In the genomic region with DNA sequence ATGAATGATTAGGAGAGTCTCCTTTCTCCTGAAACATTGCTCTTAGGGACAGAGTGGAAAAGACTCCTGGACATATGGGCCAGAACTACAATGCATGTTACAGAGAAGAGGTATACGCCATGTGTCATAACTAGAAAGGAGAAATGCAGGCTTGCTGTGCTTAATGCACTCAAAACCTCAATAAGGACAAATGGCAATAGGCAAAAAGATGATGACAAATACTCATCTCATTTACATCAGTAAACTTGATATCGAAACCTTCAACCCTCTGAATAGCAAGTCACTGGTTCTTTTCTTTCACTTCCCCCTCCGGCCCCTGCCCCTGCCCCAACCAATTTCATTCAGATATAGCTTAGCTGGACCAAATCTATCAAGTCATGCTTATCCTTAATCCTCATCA, we compare ENCODE assay signal across 11 cellular contexts. TPM values are rescaled to one million over a fixed set of nuclear protein-coding genes. Genes with fewer than 3 reads are reported as not detected.
DNase-seq lines count a peak whose midpoint lies in the region; ATAC-seq, FAIRE-seq and TF ChIP-seq lines count a peak whose summit lies in the region.
"Had no signal": no experiment of that assay in that cellular context is flagged by ENCODE, and none has a peak within 500 bp of the region (broad histone marks: within the 10 kb centered on the region; RNA-seq: fewer than 3 reads in every experiment).

No MANE protein-coding gene starts in this region.

- peaks cover 8% of the 10 kb centered on the region for H3K4me1 ChIP-seq in right cardiac atrium (ENCODE audit: control insufficient read depth, insufficient read depth, low read length)

- no peak overlapping the region for H3K27ac ChIP-seq in right cardiac atrium (ENCODE audit: low read length)
- H3K27ac ChIP-seq: HL-60 had no signal

- peaks cover 23% of the 10 kb centered on the region for H3K4me1 Mint-ChIP-seq in activated T-helper 17 cell treated with anti-CD3 and anti-CD28 coated beads, Interleukin-2, amount 50 U/mL, for 72 hours
- H3K4me1 Mint-ChIP-seq in activated T-cell treated with anti-CD3 and anti-CD28 coated beads, Interleukin-2, amount 50 U/mL, for 4 hours (ENCODE audit: low read depth): peaks cover 27% of the 10 kb centered on the region

- no peak for DNase-seq in activated T-cell treated with anti-CD3 and anti-CD28 coated beads, Interleukin-2, amount 50 U/mL, for 4 hours
- DNase-seq in ureter (ENCODE audit: low spot score) (no peak), right cardiac atrium (no peak), D721Med (ENCODE audit: insufficient read length, low spot score) (no peak)
- DNase-seq: NCI-H2029 had no signal

- peaks cover 32% of the 10 kb centered on the region for H3K27me3 Mint-ChIP-seq in activated T-helper 17 cell treated with anti-CD3 and anti-CD28 coated beads, Interleukin-2, amount 50 U/mL, for 72 hours
- H3K27me3 Mint-ChIP-seq in activated T-cell treated with anti-CD3 and anti-CD28 coated beads, Interleukin-2, amount 50 U/mL, for 4 hours (ENCODE audit: low read depth): peaks cover 44% of the 10 kb centered on the region

- H3K4me3 ChIP-seq in right cardiac atrium (ENCODE audit: low read length): no peak overlapping the region

- H3K9me3 ChIP-seq in right cardiac atrium (ENCODE audit: control insufficient read depth, low read length): no peaks in the 10 kb centered on the region

- ATAC-seq in GM18873 (IDR thresholded peaks at IDR 0.05; ENCODE audit: low FRiP score, unreplicated experiment) (peak; percentile 96), GM21576 (IDR thresholded peaks at IDR 0.05; ENCODE audit: unreplicated experiment) (peak; percentile 82), HG03159 (IDR thresholded peaks at IDR 0.05; ENCODE audit: unreplicated experiment) (peak; percentile 88), right cardiac atrium (no peak)
- peak; percentile 49 for ATAC-seq in activated T-helper 17 cell treated with anti-CD3 and anti-CD28 coated beads, Interleukin-2, amount 50 U/mL, for 72 hours (replicated peaks)
- ATAC-seq in activated T-cell treated with anti-CD3 and anti-CD28 coated beads, Interleukin-2, amount 50 U/mL, for 4 hours: no peak
- ATAC-seq: SK-N-SH treated with all-trans-retinoic acid at 6 μM for 48 hours had no signal

- 86% methylated on average over 3 of the region's 3 CpGs for WGBS in right cardiac atrium

- no peak for FAIRE-seq in D721Med (lab: Jason Lieb, UNC)

- no peak for TF ChIP-seq CTCF in D721Med (IDR thresholded peaks at IDR 0.05; ENCODE audit: insufficient read depth, missing control alignments)

- intact Hi-C loops in right cardiac atrium (cut with DNase I): loop anchor here in 1 of 4 donors (10.0 kb wide), 1 partner anchor 329 kb away; no protein-coding TSS in a partner anchor

- H3K27ac Mint-ChIP-seq in activated T-helper 17 cell treated with anti-CD3 and anti-CD28 coated beads, Interleukin-2, amount 50 U/mL, for 72 hours: no peak overlapping the region

- H3K36me3 Mint-ChIP-seq in activated T-helper 17 cell treated with anti-CD3 and anti-CD28 coated beads, Interleukin-2, amount 50 U/mL, for 72 hours (ENCODE audit: low read depth): no peaks in the 10 kb centered on the region
- no peaks in the 10 kb centered on the region for H3K36me3 Mint-ChIP-seq in activated T-cell treated with anti-CD3 and anti-CD28 coated beads, Interleukin-2, amount 50 U/mL, for 4 hours (ENCODE audit: insufficient read depth)

- no peaks in the 10 kb centered on the region for H3K27me3 ChIP-seq in right cardiac atrium (ENCODE audit: control insufficient read depth, insufficient read depth)

- H3K4me3 Mint-ChIP-seq in activated T-helper 17 cell treated with anti-CD3 and anti-CD28 coated beads, Interleukin-2, amount 50 U/mL, for 72 hours: no peak overlapping the region
- H3K4me3 Mint-ChIP-seq in activated T-cell treated with anti-CD3 and anti-CD28 coated beads, Interleukin-2, amount 50 U/mL, for 4 hours: no peak overlapping the region

- H3K9me3 Mint-ChIP-seq in activated T-helper 17 cell treated with anti-CD3 and anti-CD28 coated beads, Interleukin-2, amount 50 U/mL, for 72 hours: no peaks in the 10 kb centered on the region
- H3K9me3 Mint-ChIP-seq in activated T-cell treated with anti-CD3 and anti-CD28 coated beads, Interleukin-2, amount 50 U/mL, for 4 hours: no peaks in the 10 kb centered on the region

RNA-seq across cellular contexts. Expression of a gene that starts 1.9 kb away (rescaled TPM):
- under 1 TPM in 1 of 2 donors, not detected in 1; 0.11 TPM for total RNA-seq in activated T-helper 17 cell treated with anti-CD3 and anti-CD28 coated beads, Interleukin-2, amount 50 U/mL, for 72 hours
- total RNA-seq in activated T-cell treated with anti-CD3 and anti-CD28 coated beads, Interleukin-2, amount 50 U/mL, for 4 hours: not detected
- total RNA-seq in ureter (0.42 TPM), right cardiac atrium (under 1 TPM; 0.11 to 0.26 (median 0.13) TPM)
- 0.38 TPM for polyA plus RNA-seq in right cardiac atrium

Comparison
In these comparisons a context has a peak if more than half of its experiments do, and no peak if none do; other contexts are left out.
1. ATAC-seq: peak in GM18873 (single experiment), GM21576 (single experiment), HG03159 (single experiment) and activated T-helper 17 cell treated with anti-CD3 and anti-CD28 coated beads, Interleukin-2, amount 50 U/mL, for 72 hours (single experiment); none in activated T-cell treated with anti-CD3 and anti-CD28 coated beads, Interleukin-2, amount 50 U/mL, for 4 hours (0 of 2) and right cardiac atrium (0 of 2).